In genomic region chr17:39199986-39200879, GRCh38 we compare ENCODE assay signal across 8 cellular contexts. TPM values are rescaled to one million over a fixed set of nuclear protein-coding genes. Genes with fewer than 3 reads are reported as not detected.
DNase-seq lines count a peak whose midpoint lies in the region; ATAC-seq and TF ChIP-seq lines count a peak whose summit lies in the region.

RPL19 (plus strand) TSS chr17:39200283; CDS start chr17:39200345, 62 bp downstream.

- H3K4me3 ChIP-seq in BLaER1, result peak within 1 kb of the TSS; percentile 94
- peak within 1 kb of the TSS; percentile 93 to 98 for H3K4me3 ChIP-seq in left lung

- H3K9me3 ChIP-seq in BLaER1 (no peaks in the 10 kb centered on the region), left lung (no peaks in the 10 kb centered on the region)

- intact Hi-C loops in left lung (cut with DNase I), result no loop called here

- no peaks in the 10 kb centered on the region for H3K27me3 ChIP-seq in BLaER1
- peaks cover 0 to 23% of the 10 kb centered on the region in 2 donors for H3K27me3 ChIP-seq in left lung

- H3K27ac ChIP-seq in BLaER1 (peak within 1 kb of the TSS; percentile 100), left lung (peak within 1 kb of the TSS; percentile 95 to 97)

- peak; percentile 53 for ATAC-seq in GM19351 (IDR thresholded peaks at IDR 0.05; ENCODE audit: unreplicated experiment)
- peak; percentile 64 for ATAC-seq in HG03565 (IDR thresholded peaks at IDR 0.05; ENCODE audit: unreplicated experiment)
- peak; percentile 55 for ATAC-seq in left lung

- H3K4me1 ChIP-seq in BLaER1, result peaks cover 68% of the 10 kb centered on the region
- H3K4me1 ChIP-seq in left lung, result peaks cover 26 to 69% of the 10 kb centered on the region in 2 donors

- H3K4me2 ChIP-seq in BLaER1, result peak within 1 kb of the TSS; percentile 98

- DNase-seq in NCI-H774 (lab: John Stamatoyannopoulos, UW), result peak; percentile 98
- peak; percentile 75 to 92 for DNase-seq in activated CD4-positive, alpha-beta T cell treated with anti-CD3 and anti-CD28 coated beads, Interleukin-2, amount 50 U/mL, for 24 hours (ENCODE audit: low read depth in 1 of 2, low spot score in 1 of 2)
- peak; percentile 96 for DNase-seq in dermis blood vessel endothelial cell
- peak; percentile 92 to 93 for DNase-seq in left lung
- DNase-seq in stimulated activated CD4-positive, alpha-beta T cell treated with anti-CD3 and anti-CD28 coated beads, Interleukin-2, amount 100 ng/mL, for 4 hours (ENCODE audit: low read depth), result peak; percentile 86

- TF ChIP-seq CTCF in left lung (IDR thresholded peaks at IDR 0.05), result no peak

- H3K36me3 ChIP-seq in BLaER1, result peaks cover 44% of the 10 kb centered on the region
- H3K36me3 ChIP-seq in left lung, result peaks cover 4 to 41% of the 10 kb centered on the region in 2 donors

- H4K20me1 ChIP-seq in BLaER1, result peaks cover 56% of the 10 kb centered on the region

- H3K9ac ChIP-seq in BLaER1, result peak within 1 kb of the TSS; percentile 99

RNA-seq across cellular contexts. Expression of gene RPL19, which starts in this region (rescaled TPM):
- 1,928 and 2,101 TPM in 2 replicates for total RNA-seq in dermis blood vessel endothelial cell
- 1,000 to 10,000 TPM; 1,286 to 1,367 TPM for total RNA-seq in left lung

Comparison
In these comparisons a context has a peak if more than half of its experiments do, and no peak if none do; other contexts are left out.
1. Peak in every context shown above with its lines: DNase-seq, ATAC-seq, H3K4me3 ChIP-seq and H3K27ac ChIP-seq.